In the genomic region with DNA sequence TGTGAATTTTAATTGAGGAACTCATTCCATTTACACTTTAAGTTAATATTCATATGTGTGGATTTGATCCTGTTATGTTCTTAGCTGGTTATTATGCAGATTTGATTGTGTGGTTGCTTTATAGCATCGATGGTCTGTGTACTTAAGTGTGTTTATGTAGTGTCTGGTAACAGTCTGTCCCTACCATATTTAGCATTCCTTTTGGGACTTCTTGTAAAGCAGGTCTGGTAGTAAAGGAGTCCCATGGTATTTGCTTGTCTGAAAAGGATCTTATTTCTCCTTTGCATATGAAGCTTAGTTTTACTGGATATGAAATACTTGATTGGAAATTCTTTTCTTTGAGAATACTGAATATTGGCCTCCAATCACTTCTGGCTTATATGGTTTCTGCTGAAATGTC, we compare ENCODE assay signal across 31 cellular contexts.
"Had no signal": no experiment of that assay in that cellular context is flagged by ENCODE, and none has a peak within 500 bp of the region (broad histone marks: within the 10 kb centered on the region; RNA-seq: fewer than 3 reads in every experiment).

No MANE protein-coding gene starts in this region.

- DNase-seq: activated effector memory CD4-positive, alpha-beta T cell treated with anti-CD3 and anti-CD28 coated beads, Interleukin-2, amount 50 U/mL, for 16 hours; activated effector memory CD4-positive, alpha-beta T cell treated with Interleukin-2 at 50 U/mL for 16 hours; activated gamma-delta T cell; activated gamma-delta T cell treated with Interleukin-2 at 50 U/mL for 16 hours; activated naive CD4-positive, alpha-beta T cell; activated naive CD4-positive, alpha-beta T cell treated with anti-CD3 and anti-CD28 coated beads for 36 hours; activated naive CD4-positive, alpha-beta T cell treated with anti-CD3 and anti-CD28 coated beads, Interleukin-2, amount 10 ng/mL, durations not matched to agents 7 days and 5 days; activated naive CD4-positive, alpha-beta T cell treated with anti-CD3 and anti-CD28 coated beads, Interleukin-2, amount 50 U/mL, for 16 hours; activated naive CD4-positive, alpha-beta T cell treated with Interleukin-2 at 50 U/mL for 16 hours; activated naive CD8-positive, alpha-beta T cell treated with anti-CD3 and anti-CD28 coated beads for 36 hours; activated naive CD8-positive, alpha-beta T cell treated with anti-CD3 and anti-CD28 coated beads, Interleukin-2, amount 10 ng/mL, durations not matched to agents 7 days and 5 days; activated naive CD8-positive, alpha-beta T cell treated with anti-CD3 and anti-CD28 coated beads, Interleukin-2, amount 50 U/mL, for 24 hours; activated T-cell treated with anti-CD3 and anti-CD28 coated beads, Interleukin-2, amount 50 U/mL, for 24 hours; activated T-cell treated with anti-CD3 and anti-CD28 coated beads, Interleukin-2, amount 50 U/mL, for 4 hours; activated T-cell treated with anti-CD3 and anti-CD28 coated beads, Interleukin-2, amount 50 U/mL, for 48 hours; activated T-cell treated with anti-CD3 and anti-CD28 coated beads, Interleukin-2, amount 50 U/mL, for 72 hours; adrenal gland; amniotic stem cell; amygdala; anterior cingulate cortex; aorta; body of pancreas; brain microvascular endothelial cell; caudate nucleus; central memory CD4-positive, alpha-beta T cell; cerebellar nuclear complex had no signal

- H3K4me3 ChIP-seq: adrenal gland, ascending aorta, body of pancreas, breast epithelium, cardiac muscle cell had no signal

- H3K36me3 ChIP-seq: adrenal gland, ascending aorta, brain microvascular endothelial cell, breast epithelium, cardiac muscle cell had no signal

- H3K27ac ChIP-seq: adrenal gland, ascending aorta, body of pancreas, brain microvascular endothelial cell, breast epithelium, cardiac muscle cell had no signal

- H3K4me1 ChIP-seq: adrenal gland, ascending aorta, body of pancreas, breast epithelium had no signal

- H3K9me3 ChIP-seq: adrenal gland, body of pancreas had no signal

- H3K27me3 ChIP-seq: ascending aorta, body of pancreas, brain microvascular endothelial cell, cardiac muscle cell had no signal

- ATAC-seq: activated naive CD4-positive, alpha-beta T cell treated with anti-CD3 and anti-CD28 coated beads, Interleukin-2, amount 50 U/mL, for 72 hours; activated naive CD8-positive, alpha-beta T cell treated with anti-CD3 and anti-CD28 coated beads, Interleukin-2, amount 50 U/mL, for 24 hours; activated T-cell treated with anti-CD3 and anti-CD28 coated beads, Interleukin-2, amount 50 U/mL, for 4 hours; activated T-cell treated with anti-CD3 and anti-CD28 coated beads, Interleukin-2, amount 50 U/mL, for 72 hours; activated T-helper 17 cell treated with anti-CD3 and anti-CD28 coated beads, Interleukin-2, amount 50 U/mL, for 72 hours; body of pancreas had no signal
